23 cellular contexts compared by ENCODE assay signal in the genomic region with DNA sequence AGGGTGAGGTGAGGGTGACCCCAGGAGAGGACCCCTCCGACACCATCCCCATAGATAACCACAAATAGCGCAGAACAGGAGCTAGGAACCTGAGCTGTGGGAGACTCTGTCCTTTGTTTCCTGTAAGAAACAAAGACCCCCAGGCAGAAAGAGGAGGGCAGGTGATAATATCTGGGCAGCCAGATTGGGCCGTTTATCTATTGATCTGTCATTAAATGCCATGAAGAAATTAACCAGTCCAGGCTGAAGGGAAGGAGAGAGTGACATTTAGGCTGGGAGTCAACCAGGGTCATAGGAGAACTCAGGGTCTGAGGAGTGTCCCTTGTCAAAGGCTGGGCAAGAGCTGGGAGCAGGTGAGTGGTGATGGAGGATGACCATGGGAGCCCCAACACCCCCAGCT.
"Had no signal": no experiment of that assay in that cellular context is flagged by ENCODE, and none has a peak within 500 bp of the region (broad histone marks: within the 10 kb centered on the region; RNA-seq: fewer than 3 reads in every experiment).

No MANE protein-coding gene starts in this region.

- H3K4me1 ChIP-seq: colonic mucosa, foreskin keratinocyte, lower lobe of right lung, psoas muscle, tibial artery had no signal

- DNase-seq: colonic mucosa; effector CD8-positive, alpha-beta T cell; foreskin keratinocyte; left ventricle myocardium superior; lower lobe of right lung; natural killer cell; nucleus accumbens; ovary; posterior cingulate gyrus; psoas muscle; right cardiac atrium; sigmoid colon; stimulated activated CD4-positive, alpha-beta T cell treated with anti-CD3 and anti-CD28 coated beads, Interleukin-4, amount 100 ng/mL, for 4 hours; stimulated activated naive CD8-positive, alpha-beta T cell treated with anti-CD3 and anti-CD28 coated beads, Interleukin-15, Interleukin-2, amounts not matched to agents 100 U/mL and 50 U/mL, for 24 hours; substantia nigra; testis; tibial artery; upper lobe of left lung had no signal

- H3K27me3 ChIP-seq: colonic mucosa, esophagus muscularis mucosa, foreskin keratinocyte, gastroesophageal sphincter, ovary, sigmoid colon, testis, tibial artery, upper lobe of left lung had no signal

- H3K27ac Mint-ChIP-seq: dendritic cell treated with granulocyte-macrophage colony-stimulating factor and Interleukin-4, amounts not matched to agents 40 ng/mL and 50 ng/mL, for 4 days; natural killer cell; stimulated activated memory B cell treated with anti-CD40 and anti-IgM and Interleukin-4, amounts not matched to agents 10 μg/mL and 1 μg/mL and 100 μg/mL, for 72 hours had no signal

- H3K9me3 Mint-ChIP-seq: dendritic cell treated with granulocyte-macrophage colony-stimulating factor and Interleukin-4, amounts not matched to agents 40 ng/mL and 50 ng/mL, for 4 days; natural killer cell; neural crest cell; stimulated activated memory B cell treated with anti-CD40 and anti-IgM and Interleukin-4, amounts not matched to agents 10 μg/mL and 1 μg/mL and 100 μg/mL, for 72 hours had no signal

- H3K27ac ChIP-seq: colonic mucosa, esophagus muscularis mucosa, foreskin keratinocyte, gastroesophageal sphincter, lower lobe of right lung, ovary, psoas muscle, sigmoid colon, testis, tibial artery, upper lobe of left lung had no signal

- H3K9me3 ChIP-seq: colonic mucosa, esophagus muscularis mucosa, gastroesophageal sphincter, lower lobe of right lung, ovary, psoas muscle, sigmoid colon, testis, tibial artery, upper lobe of left lung had no signal

- H3K4me3 ChIP-seq: colonic mucosa, esophagus muscularis mucosa, gastroesophageal sphincter, lower lobe of right lung, ovary, psoas muscle, sigmoid colon, testis, tibial artery, upper lobe of left lung had no signal

- H3K4me3 Mint-ChIP-seq: dendritic cell treated with granulocyte-macrophage colony-stimulating factor and Interleukin-4, amounts not matched to agents 40 ng/mL and 50 ng/mL, for 4 days; natural killer cell; neural crest cell; stimulated activated memory B cell treated with anti-CD40 and anti-IgM and Interleukin-4, amounts not matched to agents 10 μg/mL and 1 μg/mL and 100 μg/mL, for 72 hours had no signal

- H3K36me3 ChIP-seq: colonic mucosa, esophagus muscularis mucosa, gastroesophageal sphincter, lower lobe of right lung, ovary, sigmoid colon, tibial artery, upper lobe of left lung had no signal

- H3K36me3 Mint-ChIP-seq: natural killer cell; stimulated activated memory B cell treated with anti-CD40 and anti-IgM and Interleukin-4, amounts not matched to agents 10 μg/mL and 1 μg/mL and 100 μg/mL, for 72 hours had no signal
